Comparison of ENCODE assay signal across 2 cellular contexts in the genomic region with DNA sequence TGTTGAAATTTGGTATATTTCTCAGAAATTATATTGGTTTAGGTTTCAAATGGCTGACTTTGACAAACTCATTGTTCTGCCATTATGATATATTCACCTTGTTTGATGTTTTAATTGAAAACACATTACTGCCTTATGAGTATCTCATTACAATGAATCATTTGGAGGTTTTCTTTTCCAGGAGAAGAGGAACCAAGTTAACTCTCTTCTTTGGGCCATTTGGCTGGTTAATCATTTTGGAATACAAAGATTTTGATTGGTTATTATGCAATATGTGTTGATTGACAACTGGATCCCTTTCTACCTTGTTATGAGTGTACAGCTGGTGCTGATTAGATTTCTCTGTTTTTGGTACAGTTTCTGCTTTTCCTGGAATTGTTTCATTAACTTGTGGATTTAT.
TF ChIP-seq lines count a peak whose summit lies in the region.

No MANE protein-coding gene starts in this region.

TF ChIP-seq in HCT116, 20 proteins besides CTCF, POLR2A, EP300 and RAD21:
- TF ChIP-seq, protein P1, sequence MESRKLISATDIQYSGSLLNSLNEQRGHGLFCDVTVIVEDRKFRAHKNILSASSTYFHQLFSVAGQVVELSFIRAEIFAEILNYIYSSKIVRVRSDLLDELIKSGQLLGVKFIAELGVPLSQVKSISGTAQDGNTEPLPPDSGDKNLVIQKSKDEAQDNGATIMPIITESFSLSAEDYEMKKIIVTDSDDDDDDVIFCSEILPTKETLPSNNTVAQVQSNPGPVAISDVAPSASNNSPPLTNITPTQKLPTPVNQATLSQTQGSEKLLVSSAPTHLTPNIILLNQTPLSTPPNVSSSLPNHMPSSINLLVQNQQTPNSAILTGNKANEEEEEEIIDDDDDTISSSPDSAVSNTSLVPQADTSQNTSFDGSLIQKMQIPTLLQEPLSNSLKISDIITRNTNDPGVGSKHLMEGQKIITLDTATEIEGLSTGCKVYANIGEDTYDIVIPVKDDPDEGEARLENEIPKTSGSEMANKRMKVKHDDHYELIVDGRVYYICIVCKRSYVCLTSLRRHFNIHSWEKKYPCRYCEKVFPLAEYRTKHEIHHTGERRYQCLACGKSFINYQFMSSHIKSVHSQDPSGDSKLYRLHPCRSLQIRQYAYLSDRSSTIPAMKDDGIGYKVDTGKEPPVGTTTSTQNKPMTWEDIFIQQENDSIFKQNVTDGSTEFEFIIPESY (IDR thresholded peaks at IDR 0.05; ENCODE audit: extremely low read depth, insufficient replicate concordance, low read length): no peak
- TF ChIP-seq ZFX (IDR thresholded peaks at IDR 0.05) (no peak), EGR1 (IDR thresholded peaks at IDR 0.05; ENCODE audit: low read depth) (no peak), POLR2AphosphoS5 (IDR thresholded peaks at IDR 0.05; ENCODE audit: low read depth, low read length) (no peak), JUND (IDR thresholded peaks at IDR 0.05) (no peak), SP1 (IDR thresholded peaks at IDR 0.05; ENCODE audit: low read depth) (no peak), CEBPB (IDR thresholded peaks at IDR 0.05; ENCODE audit: low read depth) (no peak), SRF (IDR thresholded peaks at IDR 0.05; ENCODE audit: low read depth) (no peak), CBX3 (IDR thresholded peaks at IDR 0.05; ENCODE audit: low read depth) (no peak), ELF1 (IDR thresholded peaks at IDR 0.05; ENCODE audit: borderline replicate concordance, low read depth) (no peak), FOSL1 (IDR thresholded peaks at IDR 0.05; ENCODE audit: low read depth) (no peak), EZH2 (IDR thresholded peaks at IDR 0.05) (no peak), ZNF274 (IDR thresholded peaks at IDR 0.05; ENCODE audit: low read depth, low read length) (no peak)
- TF ChIP-seq, protein P2, sequence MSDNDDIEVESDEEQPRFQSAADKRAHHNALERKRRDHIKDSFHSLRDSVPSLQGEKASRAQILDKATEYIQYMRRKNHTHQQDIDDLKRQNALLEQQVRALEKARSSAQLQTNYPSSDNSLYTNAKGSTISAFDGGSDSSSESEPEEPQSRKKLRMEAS (IDR thresholded peaks at IDR 0.05): no peak
- TF ChIP-seq, protein P3, sequence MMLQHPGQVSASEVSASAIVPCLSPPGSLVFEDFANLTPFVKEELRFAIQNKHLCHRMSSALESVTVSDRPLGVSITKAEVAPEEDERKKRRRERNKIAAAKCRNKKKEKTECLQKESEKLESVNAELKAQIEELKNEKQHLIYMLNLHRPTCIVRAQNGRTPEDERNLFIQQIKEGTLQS (IDR thresholded peaks at IDR 0.05): no peak
- TF ChIP-seq, protein P4, sequence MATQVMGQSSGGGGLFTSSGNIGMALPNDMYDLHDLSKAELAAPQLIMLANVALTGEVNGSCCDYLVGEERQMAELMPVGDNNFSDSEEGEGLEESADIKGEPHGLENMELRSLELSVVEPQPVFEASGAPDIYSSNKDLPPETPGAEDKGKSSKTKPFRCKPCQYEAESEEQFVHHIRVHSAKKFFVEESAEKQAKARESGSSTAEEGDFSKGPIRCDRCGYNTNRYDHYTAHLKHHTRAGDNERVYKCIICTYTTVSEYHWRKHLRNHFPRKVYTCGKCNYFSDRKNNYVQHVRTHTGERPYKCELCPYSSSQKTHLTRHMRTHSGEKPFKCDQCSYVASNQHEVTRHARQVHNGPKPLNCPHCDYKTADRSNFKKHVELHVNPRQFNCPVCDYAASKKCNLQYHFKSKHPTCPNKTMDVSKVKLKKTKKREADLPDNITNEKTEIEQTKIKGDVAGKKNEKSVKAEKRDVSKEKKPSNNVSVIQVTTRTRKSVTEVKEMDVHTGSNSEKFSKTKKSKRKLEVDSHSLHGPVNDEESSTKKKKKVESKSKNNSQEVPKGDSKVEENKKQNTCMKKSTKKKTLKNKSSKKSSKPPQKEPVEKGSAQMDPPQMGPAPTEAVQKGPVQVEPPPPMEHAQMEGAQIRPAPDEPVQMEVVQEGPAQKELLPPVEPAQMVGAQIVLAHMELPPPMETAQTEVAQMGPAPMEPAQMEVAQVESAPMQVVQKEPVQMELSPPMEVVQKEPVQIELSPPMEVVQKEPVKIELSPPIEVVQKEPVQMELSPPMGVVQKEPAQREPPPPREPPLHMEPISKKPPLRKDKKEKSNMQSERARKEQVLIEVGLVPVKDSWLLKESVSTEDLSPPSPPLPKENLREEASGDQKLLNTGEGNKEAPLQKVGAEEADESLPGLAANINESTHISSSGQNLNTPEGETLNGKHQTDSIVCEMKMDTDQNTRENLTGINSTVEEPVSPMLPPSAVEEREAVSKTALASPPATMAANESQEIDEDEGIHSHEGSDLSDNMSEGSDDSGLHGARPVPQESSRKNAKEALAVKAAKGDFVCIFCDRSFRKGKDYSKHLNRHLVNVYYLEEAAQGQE (IDR thresholded peaks at IDR 0.05; ENCODE audit: low read depth): no peak

TF ChIP-seq in K562, 482 proteins besides CTCF, POLR2A, EP300 and RAD21 (continued from another document):
- TF ChIP-seq, protein P5, sequence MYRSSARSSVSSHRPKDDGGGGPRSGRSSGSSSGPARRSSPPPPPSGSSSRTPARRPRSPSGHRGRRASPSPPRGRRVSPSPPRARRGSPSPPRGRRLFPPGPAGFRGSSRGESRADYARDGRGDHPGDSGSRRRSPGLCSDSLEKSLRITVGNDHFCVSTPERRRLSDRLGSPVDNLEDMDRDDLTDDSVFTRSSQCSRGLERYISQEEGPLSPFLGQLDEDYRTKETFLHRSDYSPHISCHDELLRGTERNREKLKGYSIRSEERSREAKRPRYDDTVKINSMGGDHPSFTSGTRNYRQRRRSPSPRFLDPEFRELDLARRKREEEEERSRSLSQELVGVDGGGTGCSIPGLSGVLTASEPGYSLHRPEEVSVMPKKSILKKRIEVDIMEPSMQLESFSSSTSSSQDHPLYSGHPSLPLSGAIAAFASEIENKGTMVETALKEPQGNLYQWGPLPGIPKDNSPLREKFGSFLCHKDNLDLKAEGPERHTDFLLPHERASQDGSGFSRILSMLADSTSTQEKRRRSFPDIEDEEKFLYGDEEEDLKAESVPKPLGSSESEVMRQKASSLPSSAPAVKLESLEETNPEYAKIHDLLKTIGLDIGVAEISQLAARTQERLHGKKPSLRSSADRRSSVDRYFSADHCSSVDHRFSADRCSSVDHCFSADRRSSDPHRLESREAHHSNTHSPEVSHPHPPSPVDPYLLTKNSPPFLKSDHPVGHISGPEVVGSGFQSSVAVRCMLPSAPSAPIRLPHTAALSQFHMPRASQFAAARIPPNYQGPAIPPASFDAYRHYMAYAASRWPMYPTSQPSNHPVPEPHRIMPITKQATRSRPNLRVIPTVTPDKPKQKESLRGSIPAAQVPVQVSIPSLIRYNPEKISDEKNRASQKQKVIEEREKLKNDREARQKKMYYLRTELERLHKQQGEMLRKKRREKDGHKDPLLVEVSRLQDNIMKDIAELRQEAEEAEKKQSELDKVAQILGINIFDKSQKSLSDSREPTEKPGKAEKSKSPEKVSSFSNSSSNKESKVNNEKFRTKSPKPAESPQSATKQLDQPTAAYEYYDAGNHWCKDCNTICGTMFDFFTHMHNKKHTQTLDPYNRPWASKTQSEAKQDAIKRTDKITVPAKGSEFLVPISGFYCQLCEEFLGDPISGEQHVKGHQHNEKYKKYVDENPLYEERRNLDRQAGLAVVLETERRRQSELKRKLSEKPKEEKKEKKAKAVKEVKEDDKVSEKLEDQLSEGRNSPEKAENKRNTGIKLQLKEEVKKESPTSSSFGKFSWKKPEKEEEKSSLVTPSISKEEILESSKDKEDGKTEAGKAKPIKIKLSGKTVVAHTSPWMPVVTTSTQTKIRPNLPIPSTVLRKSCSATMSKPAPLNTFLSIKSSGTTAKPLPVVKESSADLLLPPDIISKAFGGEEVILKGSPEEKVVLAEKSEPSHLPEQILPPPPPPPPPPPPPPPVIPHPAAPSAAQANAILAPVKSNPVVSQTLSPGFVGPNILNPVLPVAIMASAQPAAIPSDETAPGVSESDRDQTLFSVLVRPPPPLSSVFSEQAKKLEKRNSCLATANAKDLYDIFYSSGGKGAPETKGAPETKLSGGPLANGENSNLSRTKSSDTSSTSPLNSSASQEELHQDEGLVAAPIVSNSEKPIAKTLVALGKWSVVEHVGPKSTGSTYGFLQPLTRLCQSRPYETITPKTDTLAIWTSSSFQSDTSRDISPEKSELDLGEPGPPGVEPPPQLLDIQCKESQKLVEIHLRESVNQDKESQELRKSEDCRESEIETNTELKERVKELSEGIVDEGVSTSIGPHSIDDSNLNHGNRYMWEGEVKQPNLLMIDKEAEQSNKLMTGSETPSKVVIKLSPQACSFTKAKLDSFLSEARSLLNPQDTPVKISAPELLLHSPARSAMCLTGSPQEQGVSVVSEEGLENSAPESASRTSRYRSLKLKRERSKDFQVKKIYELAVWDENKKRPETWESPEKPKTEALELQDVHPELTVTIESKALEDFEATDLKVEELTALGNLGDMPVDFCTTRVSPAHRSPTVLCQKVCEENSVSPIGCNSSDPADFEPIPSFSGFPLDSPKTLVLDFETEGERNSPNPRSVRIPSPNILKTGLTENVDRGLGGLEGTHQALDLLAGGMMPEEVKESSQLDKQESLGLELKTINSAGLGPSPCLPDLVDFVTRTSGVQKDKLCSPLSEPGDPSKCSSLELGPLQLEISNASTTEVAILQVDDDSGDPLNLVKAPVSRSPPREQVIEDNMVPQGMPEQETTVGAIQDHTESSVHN (IDR thresholded peaks at IDR 0.05; ENCODE audit: borderline replicate concordance in 1 of 2, low read depth in 1 of 2): no peak
- TF ChIP-seq SMC3 (conservative IDR thresholded peaks at IDR 0.05; ENCODE audit: insufficient read depth, low read depth, low read length) (no peak), CEBPB (tag; IDR thresholded peaks at IDR 0.05) (peak; percentile 41; the same call in 1 of the 2 replicates)
- TF ChIP-seq, protein P6, sequence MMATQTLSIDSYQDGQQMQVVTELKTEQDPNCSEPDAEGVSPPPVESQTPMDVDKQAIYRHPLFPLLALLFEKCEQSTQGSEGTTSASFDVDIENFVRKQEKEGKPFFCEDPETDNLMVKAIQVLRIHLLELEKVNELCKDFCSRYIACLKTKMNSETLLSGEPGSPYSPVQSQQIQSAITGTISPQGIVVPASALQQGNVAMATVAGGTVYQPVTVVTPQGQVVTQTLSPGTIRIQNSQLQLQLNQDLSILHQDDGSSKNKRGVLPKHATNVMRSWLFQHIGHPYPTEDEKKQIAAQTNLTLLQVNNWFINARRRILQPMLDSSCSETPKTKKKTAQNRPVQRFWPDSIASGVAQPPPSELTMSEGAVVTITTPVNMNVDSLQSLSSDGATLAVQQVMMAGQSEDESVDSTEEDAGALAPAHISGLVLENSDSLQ (IDR thresholded peaks at IDR 0.05): peak; percentile 21; the same call in 1 of the 2 replicates
